13 cellular contexts compared by ENCODE assay signal in the genomic region with DNA sequence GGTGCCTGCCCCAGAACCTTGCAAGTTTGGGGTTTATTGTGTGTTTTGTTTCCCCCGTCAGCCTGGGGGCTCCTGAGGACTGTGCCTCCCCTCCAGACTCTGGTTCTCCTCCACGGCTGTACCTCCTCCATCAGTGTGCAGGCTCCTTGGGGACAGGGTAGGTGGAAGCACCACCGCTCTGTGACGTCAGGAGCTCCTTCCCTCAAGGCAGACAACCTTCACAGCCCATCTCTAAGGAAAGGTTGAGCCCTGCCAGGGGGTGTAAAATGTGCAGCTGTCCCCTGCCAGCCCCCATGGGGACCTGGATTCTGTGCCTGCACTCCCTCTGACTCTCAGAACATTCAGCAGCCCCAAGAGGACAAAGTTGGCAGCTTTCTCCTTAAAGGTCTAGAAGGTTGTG. TPM values are rescaled to one million over a fixed set of nuclear protein-coding genes. Genes with fewer than 3 reads are reported as not detected.
DNase-seq lines count a peak whose midpoint lies in the region; ATAC-seq, FAIRE-seq and TF ChIP-seq lines count a peak whose summit lies in the region.
"Had no signal": no experiment of that assay in that cellular context is flagged by ENCODE, and none has a peak within 500 bp of the region (broad histone marks: within the 10 kb centered on the region; RNA-seq: fewer than 3 reads in every experiment).

No MANE protein-coding gene starts in this region.

- no peak overlapping the region for H3K4me2 ChIP-seq in mesenchymal stem cell (ENCODE audit: low read length, poor library complexity, severe bottlenecking)

- no peak for ATAC-seq in stimulated activated effector memory CD8-positive, alpha-beta T cell treated with anti-CD3 and anti-CD28 coated beads, Interleukin-12 subunit alpha, Interleukin-12 subunit beta, amount 100 ng/mL, for 72 hours

- peak overlapping the region; percentile 78 to 94 for H3K18ac ChIP-seq in mesenchymal stem cell (ENCODE audit: low read depth in 1 of 2, low read length in 2 of 2)

- H2BK120ac ChIP-seq in mesenchymal stem cell (ENCODE audit: low read depth, low read length) = peak overlapping the region; percentile 6

- H3K36me3 ChIP-seq in esophagus (ENCODE audit: control insufficient read depth in 2 of 2, insufficient read depth in 2 of 2, low read length in 1 of 2) (no peaks in the 10 kb centered on the region), mesenchymal stem cell (ENCODE audit: control insufficient read depth in 1 of 2, insufficient read depth in 2 of 2, low read depth in 1 of 2, low read length in 2 of 2) (no peaks in the 10 kb centered on the region)

- H3K79me1 ChIP-seq in mesenchymal stem cell (replicated peaks; ENCODE audit: low read length, poor library complexity, severe bottlenecking) = no peaks in the 10 kb centered on the region

- H4K91ac ChIP-seq in mesenchymal stem cell (ENCODE audit: low read length) = peak overlapping the region; percentile 93

- peak overlapping the region; percentile 12 for H2BK15ac ChIP-seq in mesenchymal stem cell (ENCODE audit: low read depth, poor library complexity, severe bottlenecking)

- H4K8ac ChIP-seq in mesenchymal stem cell (ENCODE audit: low read length) = peak overlapping the region; percentile 67

- no peak overlapping the region for H3K14ac ChIP-seq in mesenchymal stem cell (ENCODE audit: low read length in 2 of 2)

- H3K27ac ChIP-seq in esophagus (ENCODE audit: low read depth in 2 of 2, low read length in 1 of 2) = peak overlapping the region; percentile 77 to 81
- H3K27ac ChIP-seq in mesenchymal stem cell (ENCODE audit: low read length, poor library complexity, severe bottlenecking) = no peak overlapping the region

- H3K4me3 Mint-ChIP-seq in HFFc6 = peak overlapping the region; percentile 55
- no peak overlapping the region for H3K4me3 Mint-ChIP-seq in stimulated activated effector memory CD8-positive, alpha-beta T cell treated with anti-CD3 and anti-CD28 coated beads, Interleukin-12 subunit alpha, Interleukin-12 subunit beta, amount 100 ng/mL, for 72 hours
- no peak overlapping the region for H3K4me3 Mint-ChIP-seq in activated T-cell treated with anti-CD3 and anti-CD28 coated beads, Interleukin-2, amount 50 U/mL, for 24 hours

- H3K9me3 ChIP-seq in esophagus (ENCODE audit: control insufficient read depth in 2 of 2, insufficient read depth in 1 of 2, low read depth in 1 of 2, low read length in 1 of 2) (no peaks in the 10 kb centered on the region), mesenchymal stem cell (ENCODE audit: control insufficient read depth, low read length) (no peaks in the 10 kb centered on the region)

- peaks cover 0 to 8% of the 10 kb centered on the region in 2 donors for H3K4me1 ChIP-seq in esophagus (ENCODE audit: control insufficient read depth in 2 of 2, insufficient read depth in 2 of 2, low read length in 1 of 2)
- H3K4me1 ChIP-seq in mesenchymal stem cell (ENCODE audit: control insufficient read depth, insufficient read depth, low read depth, low read length) = peaks cover 40% of the 10 kb centered on the region

- H3K36me3 Mint-ChIP-seq in HFFc6 (ENCODE audit: low read depth) = no peaks in the 10 kb centered on the region
- H3K36me3 Mint-ChIP-seq in stimulated activated effector memory CD8-positive, alpha-beta T cell treated with anti-CD3 and anti-CD28 coated beads, Interleukin-12 subunit alpha, Interleukin-12 subunit beta, amount 100 ng/mL, for 72 hours = no peaks in the 10 kb centered on the region
- H3K36me3 Mint-ChIP-seq in activated T-cell treated with anti-CD3 and anti-CD28 coated beads, Interleukin-2, amount 50 U/mL, for 24 hours (ENCODE audit: low read depth) = no peaks in the 10 kb centered on the region

- WGBS in esophagus, 2 donors = 56 to 65% methylated on average over 4 of the region's 4 CpGs
- 38% methylated on average over 4 of the region's 4 CpGs for WGBS in mesenchymal stem cell

- no peaks in the 10 kb centered on the region for H3K9me3 Mint-ChIP-seq in HFFc6
- no peaks in the 10 kb centered on the region for H3K9me3 Mint-ChIP-seq in stimulated activated effector memory CD8-positive, alpha-beta T cell treated with anti-CD3 and anti-CD28 coated beads, Interleukin-12 subunit alpha, Interleukin-12 subunit beta, amount 100 ng/mL, for 72 hours
- no peaks in the 10 kb centered on the region for H3K9me3 Mint-ChIP-seq in activated T-cell treated with anti-CD3 and anti-CD28 coated beads, Interleukin-2, amount 50 U/mL, for 24 hours

- H3K27me3 Mint-ChIP-seq in HFFc6 (ENCODE audit: insufficient read depth) = peaks cover 1% of the 10 kb centered on the region
- peaks cover 9% of the 10 kb centered on the region for H3K27me3 Mint-ChIP-seq in activated T-cell treated with anti-CD3 and anti-CD28 coated beads, Interleukin-2, amount 50 U/mL, for 24 hours

- no peak for TF ChIP-seq CTCF in HFFc6 (IDR thresholded peaks at IDR 0.05)

- no peak overlapping the region for H2AFZ ChIP-seq in mesenchymal stem cell (ENCODE audit: low read depth, low read length)

- no peak overlapping the region for H2BK5ac ChIP-seq in mesenchymal stem cell (ENCODE audit: low read depth, low read length, poor library complexity, severe bottlenecking)

- DNase-seq in HFFc6 = no peak
- no peak for DNase-seq in mesenchymal stem cell
- DNase-seq in stimulated activated effector memory CD8-positive, alpha-beta T cell treated with anti-CD3 and anti-CD28 coated beads, Interleukin-12 subunit alpha, Interleukin-12 subunit beta, amount 100 ng/mL, for 72 hours (ENCODE audit: low spot score in 2 of 2) = no peak
- no peak for DNase-seq in activated naive CD4-positive, alpha-beta T cell (lab: John Stamatoyannopoulos, UW)
- DNase-seq in activated T-cell treated with anti-CD3 and anti-CD28 coated beads, Interleukin-2, amount 50 U/mL, for 24 hours = no peak
- no peak for DNase-seq in frontal cortex (ENCODE audit: low spot score in 2 of 2)
- no peak for DNase-seq in activated CD4-positive, CD25-positive, alpha-beta regulatory T cell treated with anti-CD3 and anti-CD28 coated beads, Interleukin-2, amount 50 U/mL, for 72 hours
- DNase-seq: NCI-H345 had no signal

- H3K23ac ChIP-seq in mesenchymal stem cell (ENCODE audit: low read length in 2 of 2) = peak overlapping the region in 1 of 2 experiments; percentile 42

- no peaks in the 10 kb centered on the region for H3K27me3 ChIP-seq in esophagus (ENCODE audit: control insufficient read depth in 1 of 2, insufficient read depth in 2 of 2, low read length in 2 of 2)
- H3K27me3 ChIP-seq in mesenchymal stem cell (ENCODE audit: control insufficient read depth in 1 of 2, insufficient read depth in 1 of 2, low read length in 2 of 2) = no peaks in the 10 kb centered on the region

- peaks cover 55% of the 10 kb centered on the region for H3K4me1 Mint-ChIP-seq in HFFc6 (ENCODE audit: low read depth)
- H3K4me1 Mint-ChIP-seq in stimulated activated effector memory CD8-positive, alpha-beta T cell treated with anti-CD3 and anti-CD28 coated beads, Interleukin-12 subunit alpha, Interleukin-12 subunit beta, amount 100 ng/mL, for 72 hours = peaks cover 11% of the 10 kb centered on the region
- peaks cover 2% of the 10 kb centered on the region for H3K4me1 Mint-ChIP-seq in activated T-cell treated with anti-CD3 and anti-CD28 coated beads, Interleukin-2, amount 50 U/mL, for 24 hours (ENCODE audit: low read depth)

- peak overlapping the region; percentile 73 for H3K27ac Mint-ChIP-seq in HFFc6
- peak overlapping the region; percentile 52 for H3K27ac Mint-ChIP-seq in stimulated activated effector memory CD8-positive, alpha-beta T cell treated with anti-CD3 and anti-CD28 coated beads, Interleukin-12 subunit alpha, Interleukin-12 subunit beta, amount 100 ng/mL, for 72 hours
- no peak overlapping the region for H3K27ac Mint-ChIP-seq in activated T-cell treated with anti-CD3 and anti-CD28 coated beads, Interleukin-2, amount 50 U/mL, for 24 hours

- FAIRE-seq in frontal cortex (lab: Jason Lieb, UNC) = no peak
- FAIRE-seq: bronchial epithelial cell had no signal

- H3K9ac ChIP-seq in mesenchymal stem cell (ENCODE audit: low read length) = peak overlapping the region; percentile 86

- H3K4ac ChIP-seq in mesenchymal stem cell (ENCODE audit: low read depth in 1 of 2, low read length in 2 of 2) = peak overlapping the region; percentile 73 to 85

- H3K4me3 ChIP-seq in esophagus (ENCODE audit: low read depth in 1 of 2, low read length in 2 of 2) (no peak overlapping the region), mesenchymal stem cell (ENCODE audit: insufficient read depth in 1 of 2, low read depth in 1 of 2, low read length in 2 of 2) (peak overlapping the region in 1 of 2 experiments; percentile 76)

- H2BK12ac ChIP-seq in mesenchymal stem cell (ENCODE audit: low read length in 2 of 2) = peak overlapping the region; percentile 34 to 79

- no peak overlapping the region for H2AK5ac ChIP-seq in mesenchymal stem cell (ENCODE audit: low read length, severe bottlenecking)

RNA-seq across cellular contexts. Expression of a gene that starts 0.5 kb away (rescaled TPM):
- 10 to 100 TPM; 15.5 to 40.6 (median 33.0) TPM for total RNA-seq in HFFc6 (2021; fragmentation: NEBNext Ultra II Directional; extraction: Animal tissue kit (Norgen Biotek cat#: 25700))
- polyA plus RNA-seq in esophagus = 10 to 100 TPM in 1 of 2 donors, 1 to 10 TPM in 1; 6.6 to 21.7 TPM
- polyA plus RNA-seq in mesenchymal stem cell (2013, experiment 1 of 2) = 3.4 TPM
- 4.0 TPM for polyA plus RNA-seq in mesenchymal stem cell (2013, experiment 2 of 2)
- total RNA-seq in frontal cortex = not detected
- total RNA-seq: bronchial epithelial cell had no signal

RNA-seq across cellular contexts. Expression of a gene that starts 3.5 kb away (rescaled TPM):
- not detected for total RNA-seq in HFFc6 (2021; fragmentation: NEBNext Ultra II Directional; extraction: Animal tissue kit (Norgen Biotek cat#: 25700))
- under 1 TPM; 0.04 to 0.06 TPM for polyA plus RNA-seq in esophagus
- polyA plus RNA-seq in mesenchymal stem cell (2013, experiment 1 of 2) = 0.19 TPM
- polyA plus RNA-seq in mesenchymal stem cell (2013, experiment 2 of 2) = 0.16 TPM
- total RNA-seq in frontal cortex = 0.41 TPM
- total RNA-seq: bronchial epithelial cell had no signal

RNA-seq across cellular contexts. Expression of a gene that starts 14.3 kb away (rescaled TPM):
- not detected for total RNA-seq in HFFc6 (2021; fragmentation: NEBNext Ultra II Directional; extraction: Animal tissue kit (Norgen Biotek cat#: 25700))
- not detected for polyA plus RNA-seq in esophagus
- not detected for polyA plus RNA-seq in mesenchymal stem cell (2013, experiment 1 of 2)
- polyA plus RNA-seq in mesenchymal stem cell (2013, experiment 2 of 2) = not detected
- 0.82 TPM for total RNA-seq in frontal cortex
- total RNA-seq: bronchial epithelial cell, esophagus mucosa, RPMI7951 had no signal
- polyA plus RNA-seq: BJ had no signal

RNA-seq across cellular contexts. Expression of a gene that starts 25.3 kb away (rescaled TPM):
- under 1 TPM in 2 of 6 experiments, not detected in 4; 0.10 to 0.14 TPM for total RNA-seq in HFFc6 (2021; fragmentation: NEBNext Ultra II Directional; extraction: Animal tissue kit (Norgen Biotek cat#: 25700))
- under 1 TPM in 1 of 2 donors, not detected in 1; 0.06 TPM for polyA plus RNA-seq in esophagus
- 0.43 TPM for polyA plus RNA-seq in mesenchymal stem cell (2013, experiment 1 of 2)
- polyA plus RNA-seq in mesenchymal stem cell (2013, experiment 2 of 2) = 0.32 TPM
- total RNA-seq in frontal cortex = under 0.01 TPM
- total RNA-seq: esophagus mucosa, RPMI7951 had no signal

RNA-seq across cellular contexts. Expression of a gene that starts 42.4 kb away (rescaled TPM):
- total RNA-seq in HFFc6 (2021; fragmentation: NEBNext Ultra II Directional; extraction: Animal tissue kit (Norgen Biotek cat#: 25700)) = 10 to 100 TPM; 22.5 to 25.4 (median 24.1) TPM
- polyA plus RNA-seq in esophagus = 10 to 100 TPM; 27.8 to 41.7 TPM
- 17.2 TPM for polyA plus RNA-seq in mesenchymal stem cell (2013, experiment 1 of 2)
- 16.9 TPM for polyA plus RNA-seq in mesenchymal stem cell (2013, experiment 2 of 2)
- total RNA-seq in frontal cortex = 46.9 TPM

Comparison
In these comparisons a context has a peak if more than half of its experiments do, and no peak if none do; other contexts are left out.
1. RNA of a gene that starts 0.5 kb away (total RNA-seq): 15.5 to 40.6 TPM in HFFc6; not detected in frontal cortex (single experiment); every median in the first group is over 10 times any median in the second.